14 cellular contexts compared by ENCODE assay signal in genomic region chr15:78708713-78709112, GRCh38.
"Had no signal": no experiment of that assay in that cellular context is flagged by ENCODE, and none has a peak within 500 bp of the region (broad histone marks: within the 10 kb centered on the region; RNA-seq: fewer than 3 reads in every experiment).

No MANE protein-coding gene starts in this region.

- DNase-seq: foreskin keratinocyte had no signal

- H3K4me1 Mint-ChIP-seq: neural progenitor cell had no signal

- H3K4me3 Mint-ChIP-seq: activated CD4-positive, alpha-beta T cell treated with anti-CD3 and anti-CD28 coated beads for 36 hours; activated naive CD4-positive, alpha-beta T cell treated with anti-CD3 and anti-CD28 coated beads, Interleukin-2, amount 10 ng/mL, durations not matched to agents 7 days and 5 days; natural killer cell; neural progenitor cell had no signal

- H3K27ac Mint-ChIP-seq: activated CD4-positive, alpha-beta T cell treated with anti-CD3 and anti-CD28 coated beads for 36 hours; activated CD8-positive, alpha-beta memory T cell treated with anti-CD3 and anti-CD28 coated beads, Interleukin-2, amount 10 ng/mL, durations not matched to agents 7 days and 5 days; activated CD8-positive, alpha-beta T cell treated with anti-CD3 and anti-CD28 coated beads, Interleukin-2, amount 10 ng/mL, durations not matched to agents 7 days and 5 days; activated naive CD4-positive, alpha-beta T cell treated with anti-CD3 and anti-CD28 coated beads, Interleukin-2, amount 10 ng/mL, durations not matched to agents 7 days and 5 days; natural killer cell; neural progenitor cell had no signal

- H3K9me3 ChIP-seq: heart right ventricle, left lung, lower lobe of right lung, suprapubic skin, tibial artery, upper lobe of right lung had no signal

- H3K9me3 Mint-ChIP-seq: activated naive CD4-positive, alpha-beta T cell treated with anti-CD3 and anti-CD28 coated beads, Interleukin-2, amount 10 ng/mL, durations not matched to agents 7 days and 5 days; natural killer cell had no signal

- H3K36me3 Mint-ChIP-seq: activated CD8-positive, alpha-beta memory T cell treated with anti-CD3 and anti-CD28 coated beads, Interleukin-2, amount 10 ng/mL, durations not matched to agents 7 days and 5 days; activated naive CD4-positive, alpha-beta T cell treated with anti-CD3 and anti-CD28 coated beads, Interleukin-2, amount 10 ng/mL, durations not matched to agents 7 days and 5 days; natural killer cell; neural progenitor cell had no signal

- H3K36me3 ChIP-seq: heart right ventricle, left lung, lower lobe of right lung, neural progenitor cell, spleen, suprapubic skin, tibial artery, upper lobe of right lung had no signal

- H3K4me2 ChIP-seq: neural progenitor cell had no signal

- H3K4me1 ChIP-seq: foreskin keratinocyte, left lung, neural progenitor cell had no signal

- H3K4me3 ChIP-seq: heart right ventricle, left lung, neural progenitor cell, suprapubic skin, tibial artery, upper lobe of right lung had no signal

- H3K27ac ChIP-seq: foreskin keratinocyte, heart right ventricle, left lung, lower lobe of right lung, neural progenitor cell, spleen, suprapubic skin, tibial artery, upper lobe of right lung had no signal

- H2AFZ ChIP-seq: neural progenitor cell had no signal

- H3K9ac ChIP-seq: neural progenitor cell had no signal
